1 cellular context compared by ENCODE assay signal in genomic region chr16:23452572-23453337, GRCh38.
TF ChIP-seq lines count a peak whose summit lies in the region.

Gene COG7, minus strand, starts transcription at chr16:23453189. Its CDS starts 195 bp downstream, at chr16:23452994.

TF ChIP-seq in K562, 482 proteins besides CTCF, POLR2A, EP300 and RAD21 (continued from another document and continues in another):
- no peak for TF ChIP-seq ZHX1 (conservative IDR thresholded peaks at IDR 0.05; ENCODE audit: low read length)
- peak; percentile 26; the same call in 1 of the 2 replicates for TF ChIP-seq ARID1B (IDR thresholded peaks at IDR 0.05)
- no peak for TF ChIP-seq KAT7 (CRISPR knock-in tag; IDR thresholded peaks at IDR 0.05; ENCODE audit: borderline replicate concordance)
- no peak; the same call in 1 of the 2 replicates for TF ChIP-seq MYC (IDR thresholded peaks at IDR 0.05; ENCODE audit: low read depth, low read length)
- peak; percentile 50; the same call in 1 of the 2 replicates for TF ChIP-seq MYC (CRISPR knock-in tag; IDR thresholded peaks at IDR 0.05; ENCODE audit: borderline replicate concordance, low read depth)
- TF ChIP-seq THAP7 (CRISPR knock-in tag; IDR thresholded peaks at IDR 0.05): no peak
- no peak for TF ChIP-seq HOMEZ (CRISPR knock-in tag; IDR thresholded peaks at IDR 0.05)
- TF ChIP-seq ZBTB49 (CRISPR knock-in tag; IDR thresholded peaks at IDR 0.05; ENCODE audit: borderline replicate concordance): no peak
- no peak for TF ChIP-seq MCM2 (IDR thresholded peaks at IDR 0.05; ENCODE audit: low read depth)
- no peak for TF ChIP-seq TAF15 (IDR thresholded peaks at IDR 0.05; ENCODE audit: low read depth, low read length)
- 0 out of 2 replicates have a peak, but pooled peaks have one; percentile 14 for TF ChIP-seq ZNF740 (CRISPR knock-in tag; IDR thresholded peaks at IDR 0.05)
- TF ChIP-seq ZNF740 (tag; IDR thresholded peaks at IDR 0.05): no peak
- TF ChIP-seq NFE2L1 (tag; IDR thresholded peaks at IDR 0.05; ENCODE audit: borderline replicate concordance, low read depth): no peak
- no peak for TF ChIP-seq SIRT6 (IDR thresholded peaks at IDR 0.05; ENCODE audit: low read depth, low read length)
- no peak for TF ChIP-seq SNIP1 (IDR thresholded peaks at IDR 0.05; ENCODE audit: low read depth)
- no peak for TF ChIP-seq POLR2H (tag; IDR thresholded peaks at IDR 0.05; ENCODE audit: low read depth)
- no peak for TF ChIP-seq RBM25 (IDR thresholded peaks at IDR 0.05; ENCODE audit: low read depth, low read length, severe bottlenecking)
- TF ChIP-seq TSC22D4 (tag; IDR thresholded peaks at IDR 0.05): no peak
- TF ChIP-seq HDGF (IDR thresholded peaks at IDR 0.05): no peak
- TF ChIP-seq TGIF2 (CRISPR knock-in tag; IDR thresholded peaks at IDR 0.05): no peak
- TF ChIP-seq PYGO2 (tag; IDR thresholded peaks at IDR 0.05): no peak
- TF ChIP-seq MGA (IDR thresholded peaks at IDR 0.05): peak; percentile 58
- no peak for TF ChIP-seq STAT5B (CRISPR knock-in tag; IDR thresholded peaks at IDR 0.05)
- no peak for TF ChIP-seq NR2F6 (CRISPR knock-in tag; IDR thresholded peaks at IDR 0.05)
- no peak for TF ChIP-seq ZNF431 (CRISPR knock-in tag; IDR thresholded peaks at IDR 0.05)
- no peak for TF ChIP-seq ID3 (CRISPR knock-in tag; IDR thresholded peaks at IDR 0.05)
- peak; percentile 85; the same call in 1 of the 2 replicates for TF ChIP-seq ID3 (tag; IDR thresholded peaks at IDR 0.05)
- 0 out of 2 replicates have a peak, but pooled peaks have one; percentile 22 for TF ChIP-seq ZBTB2 (IDR thresholded peaks at IDR 0.05)
- TF ChIP-seq ZNF280B (CRISPR knock-in tag; IDR thresholded peaks at IDR 0.05): no peak
- no peak for TF ChIP-seq RBM17 (IDR thresholded peaks at IDR 0.05; ENCODE audit: borderline replicate concordance, low read depth, low read length)
- TF ChIP-seq ZNF3 (CRISPR knock-in tag; IDR thresholded peaks at IDR 0.05): no peak
- TF ChIP-seq BRCA1 (IDR thresholded peaks at IDR 0.05): no peak
- TF ChIP-seq BRCA1 (CRISPR knock-in tag; IDR thresholded peaks at IDR 0.05): no peak
- TF ChIP-seq NUFIP1 (IDR thresholded peaks at IDR 0.05; ENCODE audit: partially characterized antibody): no peak
- no peak for TF ChIP-seq PRPF4 (IDR thresholded peaks at IDR 0.05; ENCODE audit: insufficient read depth, low read depth, low read length, poor library complexity, severe bottlenecking)
- TF ChIP-seq MAFK (IDR thresholded peaks at IDR 0.05; ENCODE audit: low read length): no peak
